ENCODE assay signal across 8 cellular contexts in genomic region chr2:218898109-218898878, GRCh38. TPM values are rescaled to one million over a fixed set of nuclear protein-coding genes. Genes with fewer than 3 reads are reported as not detected.
DNase-seq lines count a peak whose midpoint lies in the region; ATAC-seq, FAIRE-seq and TF ChIP-seq lines count a peak whose summit lies in the region.

No MANE protein-coding gene starts in this region.

- H3K9ac ChIP-seq in Loucy (ENCODE audit: low read depth, low read length, poor library complexity, severe bottlenecking) (no peak overlapping the region), kidney (ENCODE audit: low read length in 2 of 2) (no peak overlapping the region)

- DNase-seq in DMS114 treated with DMSO at 0.1 percent for 48 hours (lab: John Stamatoyannopoulos, UW; ENCODE audit: unreplicated experiment): peak; percentile 52
- peak; percentile 74 for DNase-seq in UCSD-AML1 (lab: John Stamatoyannopoulos, UW; ENCODE audit: unreplicated experiment)
- peak; percentile 89 for DNase-seq in kidney
- peak in 2 of 3 donors; percentile 65 to 86 for DNase-seq in stimulated activated CD4-positive, alpha-beta T cell treated with anti-CD3 and anti-CD28 coated beads, TNF-alpha, amount 100 ng/mL, for 1 hour (ENCODE audit: low read depth in 3 of 3, low spot score in 1 of 3)

- H3K79me2 ChIP-seq in Loucy (ENCODE audit: insufficient read depth, low read length): peaks cover 21% of the 10 kb centered on the region; the same call in 1 of the 2 replicates

- intact Hi-C loops in kidney (cut with DNase I): no loop called here

- H3K27ac Mint-ChIP-seq in brain: peak overlapping the region in 2 of 5 experiments; percentile 8 to 54

- ATAC-seq in GM21447 (IDR thresholded peaks at IDR 0.05; ENCODE audit: unreplicated experiment): peak; percentile 27
- no peak for ATAC-seq in GM21526 (IDR thresholded peaks at IDR 0.05; ENCODE audit: low FRiP score, unreplicated experiment)

- H3K4me3 ChIP-seq in Loucy (ENCODE audit: low read length, poor library complexity, severe bottlenecking) (peak overlapping the region; percentile 84), kidney (ENCODE audit: low read length in 2 of 2) (no peak overlapping the region)

- H3K4me2 ChIP-seq in Loucy (ENCODE audit: low read depth, low read length, poor library complexity, severe bottlenecking): peak overlapping the region; percentile 97

- peaks cover 41% of the 10 kb centered on the region for H3K4me1 ChIP-seq in Loucy (ENCODE audit: insufficient read depth, low read length, poor library complexity, severe bottlenecking)
- peaks cover 0 to 6% of the 10 kb centered on the region in 2 donors for H3K4me1 ChIP-seq in kidney (ENCODE audit: control insufficient read depth in 1 of 2, insufficient read depth in 1 of 2, low read depth in 1 of 2, low read length in 2 of 2)

- H3K9me2 ChIP-seq in Loucy (replicated peaks; ENCODE audit: low read depth, low read length): no peaks in the 10 kb centered on the region

- H4K20me1 ChIP-seq in Loucy (ENCODE audit: insufficient read depth, low read length, poor library complexity, severe bottlenecking): no peaks in the 10 kb centered on the region

- peak overlapping the region; percentile 59 to 78 (median 74) for H3K4me3 Mint-ChIP-seq in brain

- TF ChIP-seq CTCF in Loucy (conservative IDR thresholded peaks at IDR 0.05; ENCODE audit: low read length) (peak; percentile 90), brain (conservative IDR thresholded peaks at IDR 0.05) (peak; percentile 97 to 99), kidney (IDR thresholded peaks at IDR 0.05; ENCODE audit: borderline replicate concordance, extremely low read depth, insufficient read depth) (peak; percentile 93)

- peaks cover 99% of the 10 kb centered on the region for H3K27me3 Mint-ChIP-seq in brain

- H3K27ac ChIP-seq in kidney (ENCODE audit: low read depth in 2 of 2, low read length in 2 of 2): no peak overlapping the region

- peaks cover 38% of the 10 kb centered on the region for H3K4me1 Mint-ChIP-seq in brain

- no peaks in the 10 kb centered on the region for H3F3A ChIP-seq in Loucy (ENCODE audit: low read depth)

- H3K36me3 Mint-ChIP-seq in brain: no peaks in the 10 kb centered on the region

- no peaks in the 10 kb centered on the region for H3K36me3 ChIP-seq in Loucy (ENCODE audit: insufficient read depth, low read length)
- H3K36me3 ChIP-seq in kidney (ENCODE audit: control insufficient read depth in 1 of 2, insufficient read depth in 2 of 2, low read length in 2 of 2): no peaks in the 10 kb centered on the region

- peaks cover 0 to 24% (median 12%) of the 10 kb centered on the region in 5 experiments for H3K9me3 Mint-ChIP-seq in brain

- FAIRE-seq in kidney (lab: Jason Lieb, UNC): no peak

- no peaks in the 10 kb centered on the region for H3K9me3 ChIP-seq in Loucy (ENCODE audit: insufficient read depth, low read depth, low read length)
- H3K9me3 ChIP-seq in kidney (ENCODE audit: control insufficient read depth in 1 of 2, low read length in 2 of 2): no peaks in the 10 kb centered on the region

- no peaks in the 10 kb centered on the region for H3K27me3 ChIP-seq in Loucy (ENCODE audit: insufficient read depth, low read length, poor library complexity, severe bottlenecking)

- H2AFZ ChIP-seq in Loucy (ENCODE audit: low read length): no peak overlapping the region

RNA-seq across cellular contexts. Expression of gene WNT10A, which starts 17.6 kb away (rescaled TPM):
- polyA plus RNA-seq in brain (ENCODE audit: insufficient read depth, low read depth, low replicate concordance): 0.58 TPM
- total RNA-seq in kidney: 10.2 TPM
- 1.1 TPM for polyA plus RNA-seq in kidney (ENCODE audit: insufficient read depth, low read depth, low replicate concordance)

RNA-seq across cellular contexts. Expression of gene WNT6, which starts 38.7 kb away (rescaled TPM):
- polyA plus RNA-seq in brain (ENCODE audit: insufficient read depth, low read depth, low replicate concordance) (0.56 TPM), kidney (ENCODE audit: insufficient read depth, low read depth, low replicate concordance) (0.75 TPM)
- 0.57 TPM for total RNA-seq in kidney
